ENCODE assay signal across 8 cellular contexts in the genomic region with DNA sequence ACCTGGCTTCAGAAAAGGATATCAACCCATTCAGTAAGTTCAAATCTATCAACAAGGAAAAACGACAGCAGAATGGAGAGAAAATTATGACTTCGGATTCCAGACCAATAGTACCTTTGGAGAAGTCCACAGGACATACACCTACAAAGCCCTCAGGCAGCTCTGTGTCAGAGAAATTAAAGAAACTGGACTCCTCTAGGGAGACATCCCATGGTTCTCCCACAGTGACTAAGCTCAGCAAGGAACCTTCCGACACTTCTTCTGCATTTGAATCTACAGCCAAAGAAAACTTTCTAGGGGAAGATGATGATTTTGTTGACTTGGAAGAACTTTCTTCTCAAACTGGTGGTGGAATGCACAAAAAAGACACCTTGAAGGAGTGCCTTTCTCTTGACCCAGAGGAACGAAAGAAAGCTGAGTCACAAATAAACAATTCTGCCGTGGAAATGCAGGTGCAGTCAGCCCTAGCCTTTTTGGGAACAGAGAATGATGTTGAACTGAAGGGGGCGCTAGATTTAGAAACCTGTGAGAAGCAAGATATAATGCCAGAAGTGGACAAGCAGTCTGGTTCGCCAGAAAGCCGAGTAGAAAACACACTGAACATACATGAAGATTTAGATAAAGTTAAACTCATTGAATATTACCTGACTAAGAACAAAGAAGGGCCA.
DNase-seq lines count a peak whose midpoint lies in the region; ATAC-seq and TF ChIP-seq lines count a peak whose summit lies in the region.

No MANE protein-coding gene starts in this region.

- no peaks in the 10 kb centered on the region for H3K27me3 Mint-ChIP-seq in activated naive CD4-positive, alpha-beta T cell treated with anti-CD3 and anti-CD28 coated beads for 36 hours (ENCODE audit: low read depth)

- no peak overlapping the region for H3K4me3 ChIP-seq in epithelial cell of esophagus (ENCODE audit: low read length)

- H3K4me1 Mint-ChIP-seq in activated naive CD4-positive, alpha-beta T cell treated with anti-CD3 and anti-CD28 coated beads for 36 hours (ENCODE audit: low read depth) = no peaks in the 10 kb centered on the region
- H3K4me1 Mint-ChIP-seq in stimulated activated effector memory CD8-positive, alpha-beta T cell treated with anti-CD3 and anti-CD28 coated beads, Interleukin-12 subunit alpha, Interleukin-12 subunit beta, amount 100 ng/mL, for 72 hours = no peaks in the 10 kb centered on the region

- peak; percentile 60 for TF ChIP-seq CTCF in epithelial cell of esophagus (IDR thresholded peaks at IDR 0.05; ENCODE audit: insufficient read depth, low read depth, low read length, missing control alignments)

- CTCF ChIA-PET in activated naive CD4-positive, alpha-beta T cell treated with anti-CD3 and anti-CD28 coated beads for 36 hours (lab: Charles Lee) = interaction anchor here (0.8 to 3.2 kb wide), 3 partner anchors 63 to 86 kb away, joined by 5 to 14 read pairs (median 10); no protein-coding TSS in a partner anchor

- DNase-seq in activated naive CD4-positive, alpha-beta T cell treated with anti-CD3 and anti-CD28 coated beads for 36 hours = peak; percentile 37
- DNase-seq in activated naive CD4-positive, alpha-beta T cell (lab: John Stamatoyannopoulos, UW) = no peak
- peak; percentile 18 for DNase-seq in NOMO-1 treated with dmso at 0.1 percent for 144 hours (lab: John Stamatoyannopoulos, UW; ENCODE audit: unreplicated experiment)
- peak; percentile 80 for DNase-seq in epithelial cell of esophagus (ENCODE audit: low read depth)
- DNase-seq in stimulated activated effector memory CD8-positive, alpha-beta T cell treated with anti-CD3 and anti-CD28 coated beads, Interleukin-12 subunit alpha, Interleukin-12 subunit beta, amount 100 ng/mL, for 72 hours (ENCODE audit: low spot score in 2 of 2) = no peak
- DNase-seq in anterior cingulate cortex (lab: John Stamatoyannopoulos, UW) = no peak
- DNase-seq in epidermal melanocyte (ENCODE audit: insufficient read length, low spot score) = no peak

- no peaks in the 10 kb centered on the region for H3K9me3 Mint-ChIP-seq in activated naive CD4-positive, alpha-beta T cell treated with anti-CD3 and anti-CD28 coated beads for 36 hours
- no peaks in the 10 kb centered on the region for H3K9me3 Mint-ChIP-seq in stimulated activated effector memory CD8-positive, alpha-beta T cell treated with anti-CD3 and anti-CD28 coated beads, Interleukin-12 subunit alpha, Interleukin-12 subunit beta, amount 100 ng/mL, for 72 hours

- H3K27ac Mint-ChIP-seq in activated naive CD4-positive, alpha-beta T cell treated with anti-CD3 and anti-CD28 coated beads for 36 hours = no peak overlapping the region
- no peak overlapping the region for H3K27ac Mint-ChIP-seq in stimulated activated effector memory CD8-positive, alpha-beta T cell treated with anti-CD3 and anti-CD28 coated beads, Interleukin-12 subunit alpha, Interleukin-12 subunit beta, amount 100 ng/mL, for 72 hours

- peak; percentile 47 for ATAC-seq in stimulated activated effector memory CD8-positive, alpha-beta T cell treated with anti-CD3 and anti-CD28 coated beads, Interleukin-12 subunit alpha, Interleukin-12 subunit beta, amount 100 ng/mL, for 72 hours
- no peak for ATAC-seq in HG03135 (IDR thresholded peaks at IDR 0.05; ENCODE audit: unreplicated experiment)

- H3K36me3 Mint-ChIP-seq in activated naive CD4-positive, alpha-beta T cell treated with anti-CD3 and anti-CD28 coated beads for 36 hours (ENCODE audit: low read depth) = peaks cover 19% of the 10 kb centered on the region
- H3K36me3 Mint-ChIP-seq in stimulated activated effector memory CD8-positive, alpha-beta T cell treated with anti-CD3 and anti-CD28 coated beads, Interleukin-12 subunit alpha, Interleukin-12 subunit beta, amount 100 ng/mL, for 72 hours = peaks cover 88% of the 10 kb centered on the region

- intact Hi-C loops in activated naive CD4-positive, alpha-beta T cell treated with anti-CD3 and anti-CD28 coated beads for 36 hours (cut with micrococcal nuclease) = loop anchor here (1.0 to 2.0 kb wide), 3 partner anchors 22 to 98 kb away; a partner anchor contains a TSS

- no peak overlapping the region for H3K4me3 Mint-ChIP-seq in activated naive CD4-positive, alpha-beta T cell treated with anti-CD3 and anti-CD28 coated beads for 36 hours
- H3K4me3 Mint-ChIP-seq in stimulated activated effector memory CD8-positive, alpha-beta T cell treated with anti-CD3 and anti-CD28 coated beads, Interleukin-12 subunit alpha, Interleukin-12 subunit beta, amount 100 ng/mL, for 72 hours = no peak overlapping the region

Comparison
In these comparisons a context has a peak if more than half of its experiments do, and no peak if none do; other contexts are left out.
1. DNase-seq: peak in activated naive CD4-positive, alpha-beta T cell treated with anti-CD3 and anti-CD28 coated beads for 36 hours (single experiment), NOMO-1 treated with dmso at 0.1 percent for 144 hours (single experiment) and epithelial cell of esophagus (single experiment); none in activated naive CD4-positive, alpha-beta T cell (0 of 4), stimulated activated effector memory CD8-positive, alpha-beta T cell treated with anti-CD3 and anti-CD28 coated beads, Interleukin-12 subunit alpha, Interleukin-12 subunit beta, amount 100 ng/mL, for 72 hours (0 of 2), anterior cingulate cortex (0 of 58) and epidermal melanocyte (single experiment).